ENCODE assay signal across 19 cellular contexts in the genomic region with DNA sequence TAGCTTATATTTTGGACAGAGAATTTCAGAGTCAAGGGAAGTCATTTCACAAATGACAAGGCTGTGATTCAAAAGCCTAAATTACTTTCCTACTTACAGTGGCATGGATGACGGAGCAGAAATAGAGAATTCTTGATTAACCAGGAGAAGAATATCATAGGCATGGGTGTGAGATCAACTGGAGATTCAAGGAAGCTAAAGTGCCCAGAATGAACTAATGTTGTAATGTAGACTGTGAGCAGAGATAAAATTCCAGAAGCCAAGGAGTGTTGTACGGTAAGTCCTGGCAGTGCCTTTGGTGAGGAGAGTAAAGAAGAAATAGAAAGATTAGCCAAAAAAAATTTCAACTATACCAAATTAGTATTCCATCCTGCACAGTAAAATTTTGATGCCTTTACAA.
DNase-seq lines count a peak whose midpoint lies in the region; ATAC-seq and TF ChIP-seq lines count a peak whose summit lies in the region.
"Had no signal": no experiment of that assay in that cellular context is flagged by ENCODE, and none has a peak within 500 bp of the region (broad histone marks: within the 10 kb centered on the region; RNA-seq: fewer than 3 reads in every experiment).

No MANE protein-coding gene starts in this region.

- no peak overlapping the region; the same call in 1 of the 2 replicates for H4K91ac ChIP-seq in IMR-90 (ENCODE audit: insufficient read depth, low read depth, low read length)

- peaks cover 3% of the 10 kb centered on the region; the same call in 1 of the 2 replicates for H3K9me1 ChIP-seq in IMR-90 (ENCODE audit: insufficient read depth, low read length)

- H2BK5ac ChIP-seq in IMR-90 (ENCODE audit: low read depth, low read length, poor library complexity, severe bottlenecking) = no peak overlapping the region

- no peak overlapping the region for H3K27ac ChIP-seq in IMR-90 (ENCODE audit: insufficient read depth, low read length)
- H3K27ac ChIP-seq in cingulate gyrus (ENCODE audit: low read depth, low read length) = peak overlapping the region; percentile 87
- peak overlapping the region; percentile 21 for H3K27ac ChIP-seq in subcutaneous abdominal adipose tissue (ENCODE audit: low read depth, low read length)
- no peak overlapping the region for H3K27ac ChIP-seq in effector memory CD4-positive, alpha-beta T cell (ENCODE audit: insufficient read depth, low read length, poor library complexity, severe bottlenecking)
- H3K27ac ChIP-seq: right lobe of liver had no signal

- H3K36me3 ChIP-seq in IMR-90 (ENCODE audit: control insufficient read depth, insufficient read depth, low read length) (no peaks in the 10 kb centered on the region), subcutaneous abdominal adipose tissue (ENCODE audit: control insufficient read depth in 5 of 5, insufficient read depth in 5 of 5, low read length in 5 of 5) (peaks cover 0 to 13% (median 0%) of the 10 kb centered on the region in 5 donors)
- H3K36me3 ChIP-seq in effector memory CD4-positive, alpha-beta T cell (ENCODE audit: control insufficient read depth, insufficient read depth, low read length) = peaks cover 13% of the 10 kb centered on the region
- H3K36me3 ChIP-seq: right lobe of liver had no signal

- no peak overlapping the region for H3K14ac ChIP-seq in IMR-90 (replicated peaks; ENCODE audit: low read depth, low read length)

- H4K20me1 ChIP-seq in IMR-90 (ENCODE audit: insufficient read depth, low read length) = no peaks in the 10 kb centered on the region

- no peak for TF ChIP-seq RAD21 in IMR-90 (IDR thresholded peaks at IDR 0.05; ENCODE audit: low read length)

- H4K8ac ChIP-seq in IMR-90 (ENCODE audit: low read depth in 2 of 2, low read length in 2 of 2) = no peak overlapping the region

- CTCF ChIA-PET in IMR-90 (lab: Yijun Ruan, JAX) = interaction anchor here (1.2 to 1.4 kb wide), 2 partner anchors 28 to 586 kb away, joined by 3 to 8 read pairs; no protein-coding TSS in a partner anchor

- H3K79me1 ChIP-seq in IMR-90 (ENCODE audit: low read depth in 1 of 2, low read length in 2 of 2) = peaks cover 0 to 10% of the 10 kb centered on the region in 2 experiments; a peak in 1 of 4 replicates

- dilution Hi-C loops in IMR-90 (cut with HindIII; ENCODE audit: low sequenced_read_pairs, unreplicated experiment) = no loop called here

- TF ChIP-seq CTCF in IMR-90 (conservative IDR thresholded peaks at IDR 0.05; ENCODE audit: low read depth, low read length) = no peak

- intact Hi-C loops in IMR-90 (cut with micrococcal nuclease) = no loop called here

- no peak overlapping the region for H2BK120ac ChIP-seq in IMR-90 (ENCODE audit: low read depth, low read length)

- in situ Hi-C loops in IMR-90 (cut with MboI; ENCODE audit: low sequenced_read_pairs) = no loop called here

- ATAC-seq in IMR-90 (ENCODE audit: low read depth) = no peak
- ATAC-seq: stimulated activated effector memory CD8-positive, alpha-beta T cell treated with anti-CD3 and anti-CD28 coated beads, Interleukin-12 subunit alpha, Interleukin-12 subunit beta, amount 100 ng/mL, for 72 hours had no signal

- POLR2A ChIA-PET in IMR-90 (lab: Charles Lee; ENCODE audit: unreplicated experiment) = no interaction called here

- DNase-seq in IMR-90 (no peak), midbrain (lab: John Stamatoyannopoulos, UW) (peak; percentile 55), NCI-H146 treated with DMSO at 0.1 percent for 48 hours (lab: John Stamatoyannopoulos, UW; ENCODE audit: unreplicated experiment) (no peak), SIG-M5 (lab: John Stamatoyannopoulos, UW) (no peak)
- no peak for DNase-seq in activated CD4-positive, alpha-beta T cell treated with anti-CD3 and anti-CD28 coated beads for 4 hours
- DNase-seq in effector memory CD4-positive, alpha-beta T cell = no peak
- DNase-seq: activated CD4-positive, CD25-positive, alpha-beta regulatory T cell treated with anti-CD3 and anti-CD28 coated beads, Interleukin-2, amount 50 U/mL, for 72 hours; activated CD8-positive, alpha-beta memory T cell treated with anti-CD3 and anti-CD28 coated beads, Interleukin-2, amount 50 U/mL, for 48 hours; activated naive CD4-positive, alpha-beta T cell treated with anti-CD3 and anti-CD28 coated beads for 36 hours; central memory CD4-positive, alpha-beta T cell; DMS153; MM.1S; NCI-H2081 treated with DMSO at 0.1 percent for 48 hours; NCI-H748 treated with DMSO at 0.1 percent for 48 hours; right lobe of liver; T-helper 1 cell had no signal

- H2AK5ac ChIP-seq in IMR-90 (ENCODE audit: low read depth, low read length) = no peak overlapping the region

- no peak overlapping the region for H3K56ac ChIP-seq in IMR-90 (ENCODE audit: extremely low read depth, insufficient read depth, low read length)

- H3K9ac ChIP-seq in IMR-90 (ENCODE audit: low read depth, low read length) (no peak overlapping the region), subcutaneous abdominal adipose tissue (ENCODE audit: low read length in 5 of 5) (no peak overlapping the region)

- no peak for TF ChIP-seq POLR2A in IMR-90 (IDR thresholded peaks at IDR 0.05; ENCODE audit: low read depth, low read length)

- H2AFZ ChIP-seq in IMR-90 (replicated peaks; ENCODE audit: low read length, poor library complexity) = no peak overlapping the region

- H3K4me2 ChIP-seq in IMR-90 (ENCODE audit: low read depth, low read length) = no peak overlapping the region

- no peaks in the 10 kb centered on the region for H3K9me3 ChIP-seq in IMR-90 (ENCODE audit: control insufficient read depth, insufficient read depth, low read length)
- no peaks in the 10 kb centered on the region for H3K9me3 ChIP-seq in subcutaneous abdominal adipose tissue (ENCODE audit: control insufficient read depth in 5 of 5, low read length in 5 of 5)
- no peaks in the 10 kb centered on the region for H3K9me3 ChIP-seq in effector memory CD4-positive, alpha-beta T cell (ENCODE audit: control insufficient read depth, low read length)
- H3K9me3 ChIP-seq: right lobe of liver had no signal

- H2BK20ac ChIP-seq in IMR-90 (ENCODE audit: low read depth, low read length) = no peak overlapping the region

- WGBS in IMR-90 (ENCODE audit: extremely low coverage in 2 of 2, insufficient read length in 1 of 2), 2 experiments = no CpG with 5 or more reads among the region's 2 CpGs

- H2AK9ac ChIP-seq in IMR-90 (replicated peaks; ENCODE audit: low read depth, low read length, poor library complexity) = no peak overlapping the region

- H4K5ac ChIP-seq in IMR-90 (ENCODE audit: low read depth, low read length) = no peak overlapping the region

- H3K23ac ChIP-seq in IMR-90 (ENCODE audit: low read depth, low read length) = peak overlapping the region; percentile 71; the same call in 1 of the 2 replicates

- H3K18ac ChIP-seq in IMR-90 (ENCODE audit: low read depth, low read length) = no peak overlapping the region; the same call in 1 of the 2 replicates

- BruUV-seq in IMR-90 (replicated peaks; lab: Mats Ljungman, UMichigan) = no TSS peak

- no peak overlapping the region for H3K4ac ChIP-seq in IMR-90 (ENCODE audit: low read depth, low read length)

- H3K4me1 ChIP-seq in IMR-90 (ENCODE audit: control insufficient read depth, insufficient read depth, low read length) (peaks cover 9% of the 10 kb centered on the region; the same call in 1 of the 2 replicates), subcutaneous abdominal adipose tissue (ENCODE audit: control insufficient read depth in 5 of 5, insufficient read depth in 5 of 5, low read length in 5 of 5) (peaks cover 0 to 17% (median 0%) of the 10 kb centered on the region in 5 donors)
- H3K4me1 ChIP-seq in effector memory CD4-positive, alpha-beta T cell (ENCODE audit: control insufficient read depth, insufficient read depth, low read length, poor library complexity, severe bottlenecking) = no peaks in the 10 kb centered on the region
- H3K4me1 ChIP-seq: right lobe of liver had no signal

- H3K27me3 ChIP-seq in IMR-90 (ENCODE audit: control insufficient read depth, insufficient read depth, low read length) (no peaks in the 10 kb centered on the region), subcutaneous abdominal adipose tissue (ENCODE audit: control insufficient read depth in 5 of 5, insufficient read depth in 4 of 5, low read length in 5 of 5) (no peaks in the 10 kb centered on the region)
- no peaks in the 10 kb centered on the region for H3K27me3 ChIP-seq in effector memory CD4-positive, alpha-beta T cell (replicated peaks; ENCODE audit: control insufficient read depth, insufficient read depth, low read length, poor library complexity, severe bottlenecking)
- H3K27me3 ChIP-seq: right lobe of liver had no signal

- no peak overlapping the region for H2BK15ac ChIP-seq in IMR-90 (ENCODE audit: low read depth, low read length)

- H3K4me3 ChIP-seq in IMR-90 (ENCODE audit: insufficient read depth, low read depth, low read length) (no peak overlapping the region), subcutaneous abdominal adipose tissue (ENCODE audit: low read depth in 1 of 5, low read length in 5 of 5) (peak overlapping the region in 2 of 5 donors; percentile 32 to 34)
- no peak overlapping the region for H3K4me3 ChIP-seq in effector memory CD4-positive, alpha-beta T cell (ENCODE audit: insufficient read depth, low read depth, low read length, poor library complexity, severe bottlenecking)
- H3K4me3 ChIP-seq: right lobe of liver had no signal

TF ChIP-seq in IMR-90, 13 proteins besides CTCF, POLR2A, EP300 and RAD21:
- no peak for TF ChIP-seq BHLHE40 (IDR thresholded peaks at IDR 0.05; ENCODE audit: low read depth, low read length)
- TF ChIP-seq, protein P1, sequence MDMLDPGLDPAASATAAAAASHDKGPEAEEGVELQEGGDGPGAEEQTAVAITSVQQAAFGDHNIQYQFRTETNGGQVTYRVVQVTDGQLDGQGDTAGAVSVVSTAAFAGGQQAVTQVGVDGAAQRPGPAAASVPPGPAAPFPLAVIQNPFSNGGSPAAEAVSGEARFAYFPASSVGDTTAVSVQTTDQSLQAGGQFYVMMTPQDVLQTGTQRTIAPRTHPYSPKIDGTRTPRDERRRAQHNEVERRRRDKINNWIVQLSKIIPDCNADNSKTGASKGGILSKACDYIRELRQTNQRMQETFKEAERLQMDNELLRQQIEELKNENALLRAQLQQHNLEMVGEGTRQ (IDR thresholded peaks at IDR 0.05; ENCODE audit: low read depth, low read length) = no peak
- TF ChIP-seq MAFK (IDR thresholded peaks at IDR 0.05; ENCODE audit: low read depth, low read length) = no peak
- no peak for TF ChIP-seq RCOR1 (IDR thresholded peaks at IDR 0.05; ENCODE audit: insufficient replicate concordance, low read length)
- no peak for TF ChIP-seq CHD1 (IDR thresholded peaks at IDR 0.05; ENCODE audit: low read depth, low read length)

Comparison
In these comparisons a context has a peak if more than half of its experiments do, and no peak if none do; other contexts are left out.
1. H3K27ac ChIP-seq: peak in cingulate gyrus (single experiment) and subcutaneous abdominal adipose tissue (single experiment); none in IMR-90 (single experiment) and effector memory CD4-positive, alpha-beta T cell (single experiment).